In genomic region chr2:9644021-9644420, GRCh38 we compare ENCODE assay signal across 20 cellular contexts.
"Had no signal": no experiment of that assay in that cellular context is flagged by ENCODE, and none has a peak within 500 bp of the region (broad histone marks: within the 10 kb centered on the region; RNA-seq: fewer than 3 reads in every experiment).

No MANE protein-coding gene starts in this region.

- H3K4me1 ChIP-seq: breast epithelium had no signal

- H3K4me3 Mint-ChIP-seq: activated naive CD4-positive, alpha-beta T cell treated with anti-CD3 and anti-CD28 coated beads for 36 hours; activated naive CD8-positive, alpha-beta T cell treated with anti-CD3 and anti-CD28 coated beads, Interleukin-2, amount 10 ng/mL, durations not matched to agents 7 days and 5 days; naive thymus-derived CD8-positive, alpha-beta T cell had no signal

- H3K36me3 ChIP-seq: breast epithelium, esophagus muscularis mucosa, gastroesophageal sphincter, heart left ventricle, tibial artery had no signal

- H3K9me3 Mint-ChIP-seq: activated naive CD4-positive, alpha-beta T cell treated with anti-CD3 and anti-CD28 coated beads for 36 hours; activated naive CD8-positive, alpha-beta T cell treated with anti-CD3 and anti-CD28 coated beads, Interleukin-2, amount 10 ng/mL, durations not matched to agents 7 days and 5 days; central memory CD8-positive, alpha-beta T cell; effector memory CD8-positive, alpha-beta T cell; naive thymus-derived CD8-positive, alpha-beta T cell; stimulated activated naive CD8-positive, alpha-beta T cell treated with anti-CD3 and anti-CD28 coated beads, Interleukin-15, Interleukin-2, amounts not matched to agents 100 ng/mL and 50 ng/mL, for 24 hours had no signal

- H3K9me3 ChIP-seq: breast epithelium, esophagus muscularis mucosa, gastroesophageal sphincter, heart left ventricle, tibial artery had no signal

- DNase-seq: activated CD4-positive, alpha-beta T cell treated with anti-CD3 and anti-CD28 coated beads, Interleukin-2, amount 50 U/mL, for 1 hour; activated CD4-positive, CD25-positive, alpha-beta regulatory T cell treated with anti-CD3 and anti-CD28 coated beads, Interleukin-2, amount 50 U/mL, for 72 hours; activated CD8-positive, alpha-beta memory T cell treated with anti-CD3 and anti-CD28 coated beads for 24 hours; activated effector memory CD4-positive, alpha-beta T cell treated with Interleukin-2 at 50 U/mL for 16 hours; activated naive CD4-positive, alpha-beta T cell treated with anti-CD3 and anti-CD28 coated beads for 36 hours; activated naive CD8-positive, alpha-beta T cell treated with anti-CD3 and anti-CD28 coated beads, Interleukin-2, amount 10 ng/mL, durations not matched to agents 7 days and 5 days; activated T-cell treated with anti-CD3 and anti-CD28 coated beads, Interleukin-2, amount 50 U/mL, for 48 hours; amniotic stem cell; effector memory CD8-positive, alpha-beta T cell; heart left ventricle; naive thymus-derived CD8-positive, alpha-beta T cell; stimulated activated CD4-positive, alpha-beta T cell treated with anti-CD3 and anti-CD28 coated beads, Interleukin-4, amount 100 ng/mL, for 24 hours; tibial artery had no signal

- ATAC-seq: effector memory CD8-positive, alpha-beta T cell; gastroesophageal sphincter; heart left ventricle; left lobe of liver; naive thymus-derived CD8-positive, alpha-beta T cell had no signal

- H3K27ac ChIP-seq: breast epithelium, esophagus muscularis mucosa, gastroesophageal sphincter, heart left ventricle, tibial artery had no signal

- H3K4me3 ChIP-seq: breast epithelium, esophagus muscularis mucosa, gastroesophageal sphincter, heart left ventricle, lung, tibial artery had no signal

- H3K27ac Mint-ChIP-seq: activated naive CD4-positive, alpha-beta T cell treated with anti-CD3 and anti-CD28 coated beads for 36 hours; activated naive CD8-positive, alpha-beta T cell treated with anti-CD3 and anti-CD28 coated beads, Interleukin-2, amount 10 ng/mL, durations not matched to agents 7 days and 5 days; naive thymus-derived CD8-positive, alpha-beta T cell; stimulated activated naive CD8-positive, alpha-beta T cell treated with anti-CD3 and anti-CD28 coated beads, Interleukin-15, Interleukin-2, amounts not matched to agents 100 ng/mL and 50 ng/mL, for 24 hours had no signal

- H3K27me3 ChIP-seq: breast epithelium, heart left ventricle had no signal

- H3K36me3 Mint-ChIP-seq: activated naive CD8-positive, alpha-beta T cell treated with anti-CD3 and anti-CD28 coated beads, Interleukin-2, amount 10 ng/mL, durations not matched to agents 7 days and 5 days; naive thymus-derived CD8-positive, alpha-beta T cell had no signal

- H3K27me3 Mint-ChIP-seq: central memory CD8-positive, alpha-beta T cell; effector memory CD8-positive, alpha-beta T cell had no signal
